ENCODE assay signal across 9 cellular contexts in the genomic region with DNA sequence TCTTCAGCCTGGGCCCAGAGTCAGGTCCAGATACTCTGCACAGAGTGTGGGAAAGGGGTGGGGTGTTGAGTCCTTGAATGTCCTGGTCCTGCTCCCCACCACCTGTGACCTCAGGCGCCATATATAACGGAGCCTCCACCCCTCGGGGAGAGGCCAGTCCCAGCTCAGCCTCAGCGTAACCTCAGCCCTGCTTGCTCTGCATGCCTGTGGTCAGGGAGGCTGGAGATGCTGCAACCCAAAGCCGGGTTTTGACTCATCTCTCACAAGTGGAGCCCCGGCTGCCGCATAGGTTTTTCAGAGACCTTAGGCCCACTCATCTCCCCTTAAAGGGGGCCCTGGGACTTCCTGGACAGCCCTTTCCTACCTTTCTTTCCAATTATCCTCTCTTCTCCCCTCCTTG. TPM values are rescaled to one million over a fixed set of nuclear protein-coding genes. Genes with fewer than 3 reads are reported as not detected.
A peak's percentile ranks its signal among the peaks of the same experiment; 100 is the strongest.
DNase-seq lines count a peak whose midpoint lies in the region; ATAC-seq and TF ChIP-seq lines count a peak whose summit lies in the region.
"Had no signal": no experiment of that assay in that cellular context is flagged by ENCODE, and none has a peak within 500 bp of the region (broad histone marks: within the 10 kb centered on the region; RNA-seq: fewer than 3 reads in every experiment).

No MANE protein-coding gene starts in this region.

- no peaks in the 10 kb centered on the region for H4K20me1 ChIP-seq in KMS-11 (ENCODE audit: insufficient read depth)

- H3K27me3 ChIP-seq in KMS-11 (ENCODE audit: insufficient read depth, low read depth) (no peaks in the 10 kb centered on the region), left ventricle myocardium inferior (ENCODE audit: low read depth) (no peaks in the 10 kb centered on the region)

- ATAC-seq in GM21717 (IDR thresholded peaks at IDR 0.05; ENCODE audit: unreplicated experiment), result peak; percentile 64

- H3K9ac ChIP-seq in KMS-11, result peak overlapping the region; percentile 57; the same call in 1 of the 2 replicates

- H3K27ac ChIP-seq in KMS-11 (peak overlapping the region; percentile 79), left ventricle myocardium inferior (replicated peaks) (no peak overlapping the region)
- H3K27ac ChIP-seq: SK-N-MC had no signal

- no peaks in the 10 kb centered on the region for H3K9me3 ChIP-seq in left ventricle myocardium inferior (replicated peaks)

- H3K79me2 ChIP-seq in KMS-11 (ENCODE audit: insufficient read depth, low read depth), result peaks cover 77% of the 10 kb centered on the region

- TF ChIP-seq CTCF in GM10248 (IDR thresholded peaks at IDR 0.05; ENCODE audit: control extremely low read depth, extremely low read depth, low read depth, missing control alignments) (no peak), KMS-11 (conservative IDR thresholded peaks at IDR 0.05; ENCODE audit: low read depth, low read length) (no peak), left ventricle myocardium inferior (IDR thresholded peaks at IDR 0.05; ENCODE audit: borderline replicate concordance) (no peak)

- peaks cover 27% of the 10 kb centered on the region; the same call in 1 of the 2 replicates for H3K36me3 ChIP-seq in KMS-11 (ENCODE audit: insufficient read depth)
- peaks cover 11% of the 10 kb centered on the region for H3K36me3 ChIP-seq in left ventricle myocardium inferior

- CTCF ChIA-PET in GM10248 (lab: Yijun Ruan, JAX), result interaction anchor here (1.3 to 19.5 kb wide), 7 partner anchors 14 to 139 kb away, joined by 3 to 383 read pairs (median 6); partner anchors contain the start of genes AAAS, MYG1 and PFDN5

- peak; percentile 83 for DNase-seq in GM10248 (ENCODE audit: extremely low spot score)
- peak; percentile 88 for DNase-seq in activated CD8-positive, alpha-beta memory T cell treated with anti-CD3 and anti-CD28 coated beads, Interleukin-2, amount 50 U/mL, for 48 hours
- DNase-seq in iris pigment epithelial cell (ENCODE audit: low read depth), result peak; percentile 94
- peak; percentile 84 for DNase-seq in stromal cell of bone marrow (ENCODE audit: low read depth)
- no peak for DNase-seq in ureter (ENCODE audit: low spot score)
- DNase-seq in left ventricle myocardium inferior, result no peak

- H3K4me1 ChIP-seq in KMS-11 (ENCODE audit: low read depth, poor library complexity, severe bottlenecking) (peaks cover 82% of the 10 kb centered on the region), left ventricle myocardium inferior (peaks cover 16% of the 10 kb centered on the region)

- H3K4me2 ChIP-seq in KMS-11, result peak overlapping the region; percentile 47

- intact Hi-C loops in left ventricle myocardium inferior (cut with micrococcal nuclease), result no loop called here

- H2AFZ ChIP-seq in KMS-11 (ENCODE audit: low read depth), result no peak overlapping the region

- H3K4me3 ChIP-seq in KMS-11 (IDR thresholded peaks at IDR 0.05; ENCODE audit: insufficient read depth, low read depth, low read length) (no peak overlapping the region), left ventricle myocardium inferior (no peak overlapping the region)
- H3K4me3 ChIP-seq: SK-N-MC had no signal

- POLR2A ChIA-PET in GM10248 (lab: Yijun Ruan, JAX), result interaction anchor here (0.6 kb wide), 1 partner anchor 13 kb away, joined by 3 read pairs; no protein-coding TSS in a partner anchor

RNA-seq across cellular contexts. Expression of gene ITGB7, which starts 1.3 kb away (rescaled TPM):
- 15.8 TPM for total RNA-seq in ureter
- total RNA-seq in left ventricle myocardium inferior, result 1.1 TPM

RNA-seq across cellular contexts. Expression of gene CSAD, which starts 25.0 kb away (rescaled TPM):
- 65.7 TPM for total RNA-seq in ureter
- total RNA-seq in left ventricle myocardium inferior, result 12.2 TPM

RNA-seq across cellular contexts. Expression of gene ZNF740, which starts 25.2 kb away (rescaled TPM):
- 56.8 TPM for total RNA-seq in ureter
- 26.5 TPM for total RNA-seq in left ventricle myocardium inferior

RNA-seq across cellular contexts. Expression of gene RARG, which starts 26.3 kb away (rescaled TPM):
- total RNA-seq in ureter (101 TPM), left ventricle myocardium inferior (14.9 TPM)

Comparison
In these comparisons a context has a peak if more than half of its experiments do, and no peak if none do; other contexts are left out.
1. DNase-seq: peak in GM10248 (single experiment), activated CD8-positive, alpha-beta memory T cell treated with anti-CD3 and anti-CD28 coated beads, Interleukin-2, amount 50 U/mL, for 48 hours (single experiment), iris pigment epithelial cell (single experiment) and stromal cell of bone marrow (single experiment); none in ureter (single experiment) and left ventricle myocardium inferior (single experiment).